Comparison of ENCODE assay signal across 25 cellular contexts in genomic region chr13:75867718-75868117, GRCh38.
DNase-seq lines count a peak whose midpoint lies in the region; ATAC-seq, FAIRE-seq and TF ChIP-seq lines count a peak whose summit lies in the region.
"Had no signal": no experiment of that assay in that cellular context is flagged by ENCODE, and none has a peak within 500 bp of the region (broad histone marks: within the 10 kb centered on the region; RNA-seq: fewer than 3 reads in every experiment).

No MANE protein-coding gene starts in this region.

- no peak for FAIRE-seq in HepG2 (lab: Jason Lieb, UNC)
- FAIRE-seq: GM12878, GM19239 had no signal

- H3K4me3 ChIP-seq in HepG2 (replicated peaks in 1 of 3; ENCODE audit: insufficient read depth in 1 of 3, low read depth in 2 of 3, low read length in 3 of 3) = no peak overlapping the region
- H3K4me3 ChIP-seq in right lobe of liver = no peak overlapping the region
- H3K4me3 ChIP-seq in testis = no peak overlapping the region
- H3K4me3 ChIP-seq: BLaER1, GM12878 had no signal

- WGBS in HepG2 (ENCODE audit: low lambda C conversion rate) = 45% methylated on average over 5 of the region's 5 CpGs
- WGBS in right lobe of liver (ENCODE audit: insufficient coverage, low coverage, low lambda C conversion rate, missing lambda C conversion rate) = 68% methylated on average over 5 of the region's 5 CpGs
- 22 to 26% methylated on average over 5 of the region's 5 CpGs for WGBS in testis, 2 donors

- TF ChIP-seq POLR2A in HepG2 (IDR thresholded peaks at IDR 0.05; ENCODE audit: insufficient read depth in 1 of 2, low read depth in 2 of 2, low read length in 2 of 2) (no peak), right lobe of liver (IDR thresholded peaks at IDR 0.05) (no peak), testis (IDR thresholded peaks at IDR 0.05) (no peak)

- H3K27ac ChIP-seq in HepG2 (ENCODE audit: extremely low read length, insufficient read depth, low read length) = no peak overlapping the region
- H3K27ac ChIP-seq in right lobe of liver = no peak overlapping the region
- peak overlapping the region; percentile 74 to 81 for H3K27ac ChIP-seq in testis
- H3K27ac ChIP-seq: 22Rv1, BLaER1 had no signal

- BruUV-seq in HepG2 (replicated peaks; lab: Mats Ljungman, UMichigan) = no TSS peak

- H3K4me1 ChIP-seq in HepG2 (ENCODE audit: insufficient read depth, low read length) = peaks cover 7% of the 10 kb centered on the region; the same call in 1 of the 2 replicates
- no peaks in the 10 kb centered on the region for H3K4me1 ChIP-seq in right lobe of liver
- peaks cover 30% of the 10 kb centered on the region for H3K4me1 ChIP-seq in testis
- H3K4me1 ChIP-seq: BE2C, BLaER1 had no signal

- H3K36me3 Mint-ChIP-seq in HFFc6 (ENCODE audit: low read depth) = peaks cover 33% of the 10 kb centered on the region
- H3K36me3 Mint-ChIP-seq: CD14-positive monocyte; CD4-positive, alpha-beta memory T cell; CD4-positive, CD25-positive, alpha-beta regulatory T cell; CD8-positive, alpha-beta memory T cell had no signal

- TF ChIP-seq CTCF in HepG2 (CRISPR knock-in tag; IDR thresholded peaks at IDR 0.05) (no peak), right lobe of liver (IDR thresholded peaks at IDR 0.05) (no peak), HFFc6 (IDR thresholded peaks at IDR 0.05) (no peak), testis (IDR thresholded peaks at IDR 0.05) (no peak)

- H3K27ac Mint-ChIP-seq in HFFc6 = peak overlapping the region; percentile 2; the same call in 1 of the 2 replicates
- H3K27ac Mint-ChIP-seq: CD14-positive monocyte; CD4-positive, CD25-positive, alpha-beta regulatory T cell; CD8-positive, alpha-beta memory T cell had no signal

- ATAC-seq in HepG2 (no peak), right lobe of liver (no peak), HG03095 (IDR thresholded peaks at IDR 0.05; ENCODE audit: unreplicated experiment) (no peak)
- ATAC-seq: GM12878 had no signal

- H3K4me3 Mint-ChIP-seq in HFFc6 = peak overlapping the region; percentile 46
- H3K4me3 Mint-ChIP-seq: CD14-positive monocyte; CD4-positive, alpha-beta memory T cell; CD4-positive, CD25-positive, alpha-beta regulatory T cell; CD8-positive, alpha-beta memory T cell had no signal

- in situ Hi-C loops in HepG2 (cut with HindIII; ENCODE audit: extremely low pct_ligation_motif_present, low pct_unique_long_range_greater_than_20kb) = loop anchor here (10.0 kb wide), 1 partner anchor 173 kb away; no protein-coding TSS in a partner anchor

- no peaks in the 10 kb centered on the region for H4K20me1 ChIP-seq in HepG2 (ENCODE audit: insufficient read depth, low read length)
- H4K20me1 ChIP-seq: BLaER1 had no signal

- POLR2A ChIA-PET in HepG2 (lab: Yijun Ruan, JAX) = no interaction called here

- peaks cover 88% of the 10 kb centered on the region for H3K27me3 Mint-ChIP-seq in HFFc6 (ENCODE audit: insufficient read depth)
- H3K27me3 Mint-ChIP-seq: CD4-positive, alpha-beta memory T cell had no signal

- no peak for TF ChIP-seq RAD21 in HepG2 (CRISPR knock-in tag; IDR thresholded peaks at IDR 0.05)

- intact Hi-C loops in HepG2 (cut with micrococcal nuclease; ENCODE audit: unreplicated experiment) = no loop called here
- intact Hi-C loops in right lobe of liver (cut with DNase I) = loop anchor here in 1 of 2 donors (10.0 kb wide), 1 partner anchor 173 kb away; no protein-coding TSS in a partner anchor
- intact Hi-C loops in testis (cut with DNase I; ENCODE audit: low total_unique reads) = no loop called here

- no peak overlapping the region for H3K4me2 ChIP-seq in HepG2 (ENCODE audit: low read depth, low read length)
- H3K4me2 ChIP-seq: BLaER1 had no signal

- H2AFZ ChIP-seq in HepG2 (ENCODE audit: low read length) = no peak overlapping the region

- H3K9me3 ChIP-seq in HepG2 (ENCODE audit: low read length) (no peaks in the 10 kb centered on the region), right lobe of liver (no peaks in the 10 kb centered on the region), testis (no peaks in the 10 kb centered on the region)
- H3K9me3 ChIP-seq: BE2C, BLaER1 had no signal

- CTCF ChIA-PET in HepG2 (lab: Yijun Ruan, JAX; ENCODE audit: low intra/inter-chr PET ratio, low total read pairs) = no interaction called here

- TF ChIP-seq EP300 in HepG2 (IDR thresholded peaks at IDR 0.05; ENCODE audit: low read depth in 2 of 2, low read length in 2 of 2) (no peak), HepG2 (CRISPR knock-in tag; IDR thresholded peaks at IDR 0.05; ENCODE audit: borderline replicate concordance) (no peak)

- H3K79me2 ChIP-seq in HepG2 (ENCODE audit: insufficient read depth, low read length) = no peaks in the 10 kb centered on the region

- peaks cover 73% of the 10 kb centered on the region for H3K4me1 Mint-ChIP-seq in HFFc6 (ENCODE audit: low read depth)

- H3K27me3 ChIP-seq in HepG2 (ENCODE audit: control insufficient read depth in 1 of 2, insufficient read depth in 2 of 2, low read length in 2 of 2) (peaks cover 0 to 15% of the 10 kb centered on the region in 2 experiments; a peak in 1 of 5 replicates), right lobe of liver (no peaks in the 10 kb centered on the region), testis (no peaks in the 10 kb centered on the region)
- H3K27me3 ChIP-seq: BLaER1 had no signal

- DNase-seq in HepG2 (ENCODE audit: low spot score) (no peak), right lobe of liver (no peak), HFFc6 (no peak), testis (no peak), mucosa of gallbladder (ENCODE audit: low spot score) (no peak)
- DNase-seq: ACHN; BE2C; C1 segment of cervical spinal cord; CD4-positive, alpha-beta memory T cell; CD4-positive, CD25-positive, alpha-beta regulatory T cell; CD8-positive, alpha-beta memory T cell; COR-L47; DMS 273 treated with DMSO at 0.1 percent for 48 hours; DMS153; DMS53; DMS79; DND-41; EL; GDM1 had no signal

- H3K36me3 ChIP-seq in HepG2 (replicated peaks in 1 of 2; ENCODE audit: control insufficient read depth in 1 of 2, insufficient read depth in 2 of 2, low read length in 2 of 2) (no peaks in the 10 kb centered on the region), right lobe of liver (no peaks in the 10 kb centered on the region), testis (ENCODE audit: low read depth, missing control alignments) (no peaks in the 10 kb centered on the region)
- H3K36me3 ChIP-seq: BE2C, BLaER1 had no signal

- H3K9me3 Mint-ChIP-seq in HFFc6 = peaks cover 78% of the 10 kb centered on the region
- H3K9me3 Mint-ChIP-seq: CD14-positive monocyte; CD4-positive, alpha-beta memory T cell; CD4-positive, CD25-positive, alpha-beta regulatory T cell; CD8-positive, alpha-beta memory T cell had no signal

- no peak overlapping the region for H3K9ac ChIP-seq in HepG2 (ENCODE audit: insufficient read depth, low read depth, low read length)
- H3K9ac ChIP-seq: BLaER1 had no signal

TF ChIP-seq in HepG2, 621 proteins besides CTCF, POLR2A, EP300 and RAD21 (continues in another document):
- TF ChIP-seq KDM5A (IDR thresholded peaks at IDR 0.05; ENCODE audit: borderline replicate concordance, low read length) = no peak
- no peak for TF ChIP-seq ZFP91 (CRISPR knock-in tag; IDR thresholded peaks at IDR 0.05; ENCODE audit: borderline replicate concordance)
- no peak for TF ChIP-seq ZBTB7B (CRISPR knock-in tag; IDR thresholded peaks at IDR 0.05)
- TF ChIP-seq MAFF (IDR thresholded peaks at IDR 0.05; ENCODE audit: low read depth, low read length) = peak; percentile 21; the same call in 1 of the 2 replicates
- TF ChIP-seq ZNF687 (CRISPR knock-in tag; IDR thresholded peaks at IDR 0.05) = no peak
- TF ChIP-seq ELF3 (CRISPR knock-in tag; IDR thresholded peaks at IDR 0.05) = no peak
- no peak for TF ChIP-seq NFATC3 (CRISPR knock-in tag; IDR thresholded peaks at IDR 0.05)
- TF ChIP-seq MTF1 (CRISPR knock-in tag; IDR thresholded peaks at IDR 0.05) = no peak

Comparison
In these comparisons a context has a peak if more than half of its experiments do, and no peak if none do; other contexts are left out.
1. H3K27ac ChIP-seq: peak in testis (2 of 2); none in HepG2 (single experiment) and right lobe of liver (0 of 3).